3 cellular contexts compared by ENCODE assay signal in genomic region chr12:4540633-4541032, GRCh38.
TF ChIP-seq lines count a peak whose summit lies in the region.

No MANE protein-coding gene starts in this region.

TF ChIP-seq in SK-N-SH, 30 proteins besides CTCF, POLR2A, EP300 and RAD21:
- TF ChIP-seq REST (IDR thresholded peaks at IDR 0.05; ENCODE audit: low read depth, low read length) (no peak), SMC3 (IDR thresholded peaks at IDR 0.05; ENCODE audit: low read depth, low read length) (no peak), MXI1 (IDR thresholded peaks at IDR 0.05; ENCODE audit: low read depth, low read length) (no peak), TCF12 (IDR thresholded peaks at IDR 0.05) (no peak), JUND (IDR thresholded peaks at IDR 0.05) (no peak), YY1 (IDR thresholded peaks at IDR 0.05; ENCODE audit: low read depth) (no peak), ZBTB33 (IDR thresholded peaks at IDR 0.05; ENCODE audit: borderline replicate concordance, low read depth) (no peak), USF1 (IDR thresholded peaks at IDR 0.05; ENCODE audit: borderline replicate concordance, low read depth) (no peak), RXRA (IDR thresholded peaks at IDR 0.05; ENCODE audit: borderline replicate concordance, low read depth) (no peak), RFX5 (IDR thresholded peaks at IDR 0.05; ENCODE audit: low read length) (no peak)
TF ChIP-seq in SK-N-SH: peak in this region for 0.

TF ChIP-seq in SK-N-SH treated with all-trans-retinoic acid at 6 μM for 48 hours, 23 proteins besides CTCF, POLR2A, EP300 and RAD21:
- TF ChIP-seq CREB5 (CRISPR knock-in tag; IDR thresholded peaks at IDR 0.05; ENCODE audit: low read depth), result no peak
- no peak for TF ChIP-seq ARNTL (CRISPR knock-in tag; IDR thresholded peaks at IDR 0.05; ENCODE audit: borderline replicate concordance, low read depth)
- no peak for TF ChIP-seq SNAI2 (CRISPR knock-in tag; IDR thresholded peaks at IDR 0.05)
- TF ChIP-seq TSHZ2 (CRISPR knock-in tag; IDR thresholded peaks at IDR 0.05), result no peak
- TF ChIP-seq GLIS3 (CRISPR knock-in tag; IDR thresholded peaks at IDR 0.05), result no peak
- no peak for TF ChIP-seq TCF4 (CRISPR knock-in tag; IDR thresholded peaks at IDR 0.05; ENCODE audit: borderline replicate concordance)
- no peak for TF ChIP-seq ZNF8 (CRISPR knock-in tag; IDR thresholded peaks at IDR 0.05)
- TF ChIP-seq ZFP30 (CRISPR knock-in tag; IDR thresholded peaks at IDR 0.05), result no peak
- no peak for TF ChIP-seq ZNF70 (CRISPR knock-in tag; IDR thresholded peaks at IDR 0.05)
- TF ChIP-seq CSDC2 (CRISPR knock-in tag; IDR thresholded peaks at IDR 0.05), result no peak
- no peak for TF ChIP-seq CSRNP3 (CRISPR knock-in tag; IDR thresholded peaks at IDR 0.05)
- TF ChIP-seq ISL1 (CRISPR knock-in tag; IDR thresholded peaks at IDR 0.05), result no peak
- no peak for TF ChIP-seq PATZ1 (CRISPR knock-in tag; IDR thresholded peaks at IDR 0.05; ENCODE audit: borderline replicate concordance)
- TF ChIP-seq ESRRG (CRISPR knock-in tag; IDR thresholded peaks at IDR 0.05), result no peak
- no peak for TF ChIP-seq RARB (CRISPR knock-in tag; IDR thresholded peaks at IDR 0.05)
- no peak for TF ChIP-seq BACH2 (CRISPR knock-in tag; IDR thresholded peaks at IDR 0.05; ENCODE audit: borderline replicate concordance)
TF ChIP-seq in SK-N-SH treated with all-trans-retinoic acid at 6 μM for 48 hours: peak in this region for 0.

TF ChIP-seq in endothelial cell of umbilical vein, 7 proteins besides CTCF, POLR2A, EP300 and RAD21:
- no peak for TF ChIP-seq JUN (IDR thresholded peaks at IDR 0.05; ENCODE audit: borderline replicate concordance, insufficient read depth, insufficient read length, low read depth)
- no peak for TF ChIP-seq POLR2AphosphoS5 (IDR thresholded peaks at IDR 0.05; ENCODE audit: insufficient read depth, low read depth, low read length)
- no peak for TF ChIP-seq FOS (IDR thresholded peaks at IDR 0.05; ENCODE audit: borderline replicate concordance, insufficient read depth, low read length)
- TF ChIP-seq GATA2 (IDR thresholded peaks at IDR 0.05; ENCODE audit: insufficient read depth, insufficient read length, low read depth, low read length), result no peak
- no peak for TF ChIP-seq EZH2 (IDR thresholded peaks at IDR 0.05; ENCODE audit: borderline replicate concordance, low read depth, low read length, severe bottlenecking)
- no peak for TF ChIP-seq MAX (IDR thresholded peaks at IDR 0.05; ENCODE audit: insufficient read depth, insufficient read length)
- TF ChIP-seq MYC (IDR thresholded peaks at IDR 0.05; ENCODE audit: low read depth, low read length), result no peak
